ENCODE assay signal across 1 cellular context in genomic region chr6:134080171-134080795, GRCh38.
TF ChIP-seq lines count a peak whose summit lies in the region.

No MANE protein-coding gene starts in this region.

TF ChIP-seq in HEK293, 187 proteins besides CTCF, POLR2A, EP300 and RAD21 (continued from another document):
- TF ChIP-seq, protein P1, sequence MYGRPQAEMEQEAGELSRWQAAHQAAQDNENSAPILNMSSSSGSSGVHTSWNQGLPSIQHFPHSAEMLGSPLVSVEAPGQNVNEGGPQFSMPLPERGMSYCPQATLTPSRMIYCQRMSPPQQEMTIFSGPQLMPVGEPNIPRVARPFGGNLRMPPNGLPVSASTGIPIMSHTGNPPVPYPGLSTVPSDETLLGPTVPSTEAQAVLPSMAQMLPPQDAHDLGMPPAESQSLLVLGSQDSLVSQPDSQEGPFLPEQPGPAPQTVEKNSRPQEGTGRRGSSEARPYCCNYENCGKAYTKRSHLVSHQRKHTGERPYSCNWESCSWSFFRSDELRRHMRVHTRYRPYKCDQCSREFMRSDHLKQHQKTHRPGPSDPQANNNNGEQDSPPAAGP (tag by site-specific recombination; IDR thresholded peaks at IDR 0.05), result peak; percentile 58; the same call in 1 of the 2 replicates
- TF ChIP-seq ZNF416 (tag by site-specific recombination; IDR thresholded peaks at IDR 0.05), result no peak
- no peak for TF ChIP-seq ZNF621 (tag by site-specific recombination; IDR thresholded peaks at IDR 0.05)
- TF ChIP-seq, protein P2, sequence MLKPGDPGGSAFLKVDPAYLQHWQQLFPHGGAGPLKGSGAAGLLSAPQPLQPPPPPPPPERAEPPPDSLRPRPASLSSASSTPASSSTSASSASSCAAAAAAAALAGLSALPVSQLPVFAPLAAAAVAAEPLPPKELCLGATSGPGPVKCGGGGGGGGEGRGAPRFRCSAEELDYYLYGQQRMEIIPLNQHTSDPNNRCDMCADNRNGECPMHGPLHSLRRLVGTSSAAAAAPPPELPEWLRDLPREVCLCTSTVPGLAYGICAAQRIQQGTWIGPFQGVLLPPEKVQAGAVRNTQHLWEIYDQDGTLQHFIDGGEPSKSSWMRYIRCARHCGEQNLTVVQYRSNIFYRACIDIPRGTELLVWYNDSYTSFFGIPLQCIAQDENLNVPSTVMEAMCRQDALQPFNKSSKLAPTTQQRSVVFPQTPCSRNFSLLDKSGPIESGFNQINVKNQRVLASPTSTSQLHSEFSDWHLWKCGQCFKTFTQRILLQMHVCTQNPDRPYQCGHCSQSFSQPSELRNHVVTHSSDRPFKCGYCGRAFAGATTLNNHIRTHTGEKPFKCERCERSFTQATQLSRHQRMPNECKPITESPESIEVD (tag by site-specific recombination; IDR thresholded peaks at IDR 0.05), result no peak
- TF ChIP-seq OSR2 (tag by site-specific recombination; IDR thresholded peaks at IDR 0.05), result peak; percentile 71
- no peak for TF ChIP-seq ZFP41 (tag by site-specific recombination; IDR thresholded peaks at IDR 0.05; ENCODE audit: borderline replicate concordance)
- TF ChIP-seq ZNF777 (tag by site-specific recombination; IDR thresholded peaks at IDR 0.05; ENCODE audit: borderline replicate concordance), result no peak
- TF ChIP-seq ZBTB11 (tag by site-specific recombination; conservative IDR thresholded peaks at IDR 0.05; ENCODE audit: low read depth), result no peak
- no peak for TF ChIP-seq ZNF223 (tag by site-specific recombination; IDR thresholded peaks at IDR 0.05)
